ENCODE assay signal across 24 cellular contexts in genomic region chr15:56741541-56741940, GRCh38.
"Had no signal": no experiment of that assay in that cellular context is flagged by ENCODE, and none has a peak within 500 bp of the region (broad histone marks: within the 10 kb centered on the region; RNA-seq: fewer than 3 reads in every experiment).

No MANE protein-coding gene starts in this region.

- H3K27me3 ChIP-seq: hepatocyte, pancreas, sigmoid colon, tibial nerve, uterus had no signal

- ATAC-seq: natural killer cell treated with Interleukin-12 subunit alpha and Interleukin-12 subunit beta and Interleukin-15 and Interleukin-18, amount 100 ng/mL, for 72 hours; pancreas; right cardiac atrium; stimulated activated memory B cell treated with anti-CD40 and anti-IgM and Interleukin-4, amounts not matched to agents 10 μg/mL and 1 μg/mL and 100 μg/mL, for 72 hours; stimulated activated naive CD8-positive, alpha-beta T cell treated with anti-CD3 and anti-CD28 coated beads, Interleukin-15, amount 100 ng/mL, for 72 hours had no signal

- H3K4me3 ChIP-seq: hepatocyte, left ventricle myocardium inferior, lung, pancreas, prostate gland, sigmoid colon, smooth muscle cell, tibial nerve, uterus had no signal

- H3K27ac ChIP-seq: hepatocyte, left ventricle myocardium inferior, pancreas, prostate gland, sigmoid colon, tibial nerve had no signal

- DNase-seq: islet precursor cell; left ventricle myocardium inferior; mesendoderm; naive B cell; pancreas; posterior cingulate gyrus; retina; right cardiac atrium; sigmoid colon; stimulated activated CD4-positive, alpha-beta T cell treated with anti-CD3 and anti-CD28 coated beads, Interleukin-1b, Interleukin-23, amount 100 ng/mL, for 48 hours; stimulated activated CD4-positive, alpha-beta T cell treated with anti-CD3 and anti-CD28 coated beads, Interleukin-2, amount 100 ng/mL, for 48 hours; stimulated activated CD4-positive, alpha-beta T cell treated with anti-CD3 and anti-CD28 coated beads, Interleukin-4, amount 100 ng/mL, for 4 hours; stimulated activated CD8-positive, alpha-beta memory T cell treated with anti-CD3 and anti-CD28 coated beads, Interleukin-4, amount 100 ng/mL, for 48 hours; stimulated activated naive CD4-positive, alpha-beta T cell treated with Interleukin-2 at 50 U/mL for 16 hours; stimulated activated naive CD8-positive, alpha-beta T cell treated with anti-CD3 and anti-CD28 coated beads, Interleukin-15, amount 100 ng/mL, for 72 hours; substantia nigra; uterus had no signal

- H3K4me2 ChIP-seq: hepatocyte, smooth muscle cell had no signal

- H3K4me1 ChIP-seq: left ventricle myocardium inferior, prostate gland, uterus had no signal

- H3K36me3 ChIP-seq: left ventricle myocardium inferior, pancreas, prostate gland, sigmoid colon, tibial nerve, uterus had no signal

- H3K79me2 ChIP-seq: hepatocyte had no signal

- H3K9me3 ChIP-seq: pancreas, prostate gland, sigmoid colon, tibial nerve, uterus had no signal

- H2AFZ ChIP-seq: hepatocyte had no signal
